ENCODE assay signal across 8 cellular contexts in genomic region chr11:2699185-2699530, GRCh38. TPM values are rescaled to one million over a fixed set of nuclear protein-coding genes. Genes with fewer than 3 reads are reported as not detected.
DNase-seq lines count a peak whose midpoint lies in the region; ATAC-seq lines count a peak whose summit lies in the region.

No MANE protein-coding gene starts in this region.

- peaks cover 0 to 14% (median 6%) of the 10 kb centered on the region in 4 donors for H3K4me1 Mint-ChIP-seq in CD4-positive, CD25-positive, alpha-beta regulatory T cell
- H3K4me1 Mint-ChIP-seq in activated naive CD8-positive, alpha-beta T cell treated with anti-CD3 and anti-CD28 coated beads for 36 hours: peaks cover 8% of the 10 kb centered on the region
- H3K4me1 Mint-ChIP-seq in stimulated activated naive CD8-positive, alpha-beta T cell treated with anti-CD3 and anti-CD28 coated beads, Interleukin-15, Interleukin-2, amounts not matched to agents 100 ng/mL and 50 ng/mL, for 24 hours (ENCODE audit: low read depth): peaks cover 16% of the 10 kb centered on the region

- no peaks in the 10 kb centered on the region for H3K9me3 Mint-ChIP-seq in CD4-positive, CD25-positive, alpha-beta regulatory T cell
- no peaks in the 10 kb centered on the region for H3K9me3 Mint-ChIP-seq in activated naive CD8-positive, alpha-beta T cell treated with anti-CD3 and anti-CD28 coated beads for 36 hours
- no peaks in the 10 kb centered on the region for H3K9me3 Mint-ChIP-seq in stimulated activated naive CD8-positive, alpha-beta T cell treated with anti-CD3 and anti-CD28 coated beads, Interleukin-15, Interleukin-2, amounts not matched to agents 100 ng/mL and 50 ng/mL, for 24 hours

- peaks cover 4% of the 10 kb centered on the region for H3K36me3 Mint-ChIP-seq in CD4-positive, CD25-positive, alpha-beta regulatory T cell
- peaks cover 16% of the 10 kb centered on the region for H3K36me3 Mint-ChIP-seq in activated naive CD8-positive, alpha-beta T cell treated with anti-CD3 and anti-CD28 coated beads for 36 hours
- H3K36me3 Mint-ChIP-seq in stimulated activated naive CD8-positive, alpha-beta T cell treated with anti-CD3 and anti-CD28 coated beads, Interleukin-15, Interleukin-2, amounts not matched to agents 100 ng/mL and 50 ng/mL, for 24 hours (ENCODE audit: low read depth): peaks cover 5% of the 10 kb centered on the region

- no peak overlapping the region for H3K27ac ChIP-seq in CD4-positive, CD25-positive, alpha-beta regulatory T cell (ENCODE audit: insufficient read depth, low read length, poor library complexity, severe bottlenecking)

- no peaks in the 10 kb centered on the region for H3K27me3 ChIP-seq in CD4-positive, CD25-positive, alpha-beta regulatory T cell (ENCODE audit: control insufficient read depth, insufficient read depth, low read length)

- H3K4me3 ChIP-seq in CD4-positive, CD25-positive, alpha-beta regulatory T cell (ENCODE audit: low read depth, low read length): peak overlapping the region; percentile 50

- H3K9me3 ChIP-seq in CD4-positive, CD25-positive, alpha-beta regulatory T cell (ENCODE audit: control insufficient read depth in 2 of 2, low read length in 2 of 2): no peaks in the 10 kb centered on the region

- peak in 2 of 3 donors; percentile 10 to 12 for DNase-seq in CD4-positive, CD25-positive, alpha-beta regulatory T cell
- DNase-seq in activated naive CD8-positive, alpha-beta T cell treated with anti-CD3 and anti-CD28 coated beads for 36 hours: peak; percentile 11
- DNase-seq in iris pigment epithelial cell (ENCODE audit: low read depth): peak; percentile 18
- DNase-seq in GM19238 (ENCODE audit: insufficient read length, low spot score): no peak
- no peak for DNase-seq in SIG-M5 (lab: John Stamatoyannopoulos, UW)
- no peak for DNase-seq in glomerular visceral epithelial cell (ENCODE audit: extremely low spot score)

- H3K27ac Mint-ChIP-seq in CD4-positive, CD25-positive, alpha-beta regulatory T cell: peak overlapping the region; percentile 14 to 60 (median 25)
- no peak overlapping the region for H3K27ac Mint-ChIP-seq in activated naive CD8-positive, alpha-beta T cell treated with anti-CD3 and anti-CD28 coated beads for 36 hours
- H3K27ac Mint-ChIP-seq in stimulated activated naive CD8-positive, alpha-beta T cell treated with anti-CD3 and anti-CD28 coated beads, Interleukin-15, Interleukin-2, amounts not matched to agents 100 ng/mL and 50 ng/mL, for 24 hours: peak overlapping the region; percentile 49

- ATAC-seq in CD4-positive, CD25-positive, alpha-beta regulatory T cell (ENCODE audit: low read depth in 2 of 2): no peak
- ATAC-seq in HG03354 (IDR thresholded peaks at IDR 0.05; ENCODE audit: poor library complexity, severe bottlenecking, unreplicated experiment): peak; percentile 15

- H3K4me1 ChIP-seq in CD4-positive, CD25-positive, alpha-beta regulatory T cell (ENCODE audit: control insufficient read depth, insufficient read depth, low read length, poor library complexity, severe bottlenecking): peaks cover 11% of the 10 kb centered on the region

- H3K27me3 Mint-ChIP-seq in CD4-positive, CD25-positive, alpha-beta regulatory T cell: peaks cover 4% of the 10 kb centered on the region
- peaks cover 5% of the 10 kb centered on the region for H3K27me3 Mint-ChIP-seq in activated naive CD8-positive, alpha-beta T cell treated with anti-CD3 and anti-CD28 coated beads for 36 hours
- no peaks in the 10 kb centered on the region for H3K27me3 Mint-ChIP-seq in stimulated activated naive CD8-positive, alpha-beta T cell treated with anti-CD3 and anti-CD28 coated beads, Interleukin-15, Interleukin-2, amounts not matched to agents 100 ng/mL and 50 ng/mL, for 24 hours

- H3K4me3 Mint-ChIP-seq in CD4-positive, CD25-positive, alpha-beta regulatory T cell: peak overlapping the region; percentile 75 to 85 (median 80)
- peak overlapping the region; percentile 88 for H3K4me3 Mint-ChIP-seq in activated naive CD8-positive, alpha-beta T cell treated with anti-CD3 and anti-CD28 coated beads for 36 hours
- H3K4me3 Mint-ChIP-seq in stimulated activated naive CD8-positive, alpha-beta T cell treated with anti-CD3 and anti-CD28 coated beads, Interleukin-15, Interleukin-2, amounts not matched to agents 100 ng/mL and 50 ng/mL, for 24 hours: peak overlapping the region; percentile 82

- no peaks in the 10 kb centered on the region for H3K36me3 ChIP-seq in CD4-positive, CD25-positive, alpha-beta regulatory T cell (ENCODE audit: control insufficient read depth, insufficient read depth, low read length)

RNA-seq across cellular contexts. Expression of gene KCNQ1OT1, which starts 0.6 kb away (rescaled TPM):
- 0.72 TPM for total RNA-seq in CD4-positive, CD25-positive, alpha-beta regulatory T cell
- polyA plus RNA-seq in CD4-positive, CD25-positive, alpha-beta regulatory T cell: under 1 TPM; 0.01 to 0.08 (median 0.06) TPM
- under 1 TPM; 0.12 to 0.14 TPM for total RNA-seq in activated naive CD8-positive, alpha-beta T cell treated with anti-CD3 and anti-CD28 coated beads for 36 hours

Comparison
In these comparisons a context has a peak if more than half of its experiments do, and no peak if none do; other contexts are left out.
1. DNase-seq: peak in CD4-positive, CD25-positive, alpha-beta regulatory T cell (2 of 3), activated naive CD8-positive, alpha-beta T cell treated with anti-CD3 and anti-CD28 coated beads for 36 hours (single experiment) and iris pigment epithelial cell (single experiment); none in GM19238 (single experiment), SIG-M5 (single experiment) and glomerular visceral epithelial cell (single experiment).
2. Peak in every context shown above with its lines, with median percentiles within 50 percentile points of each other: H3K4me3 Mint-ChIP-seq.